16 cellular contexts compared by ENCODE assay signal in the genomic region with DNA sequence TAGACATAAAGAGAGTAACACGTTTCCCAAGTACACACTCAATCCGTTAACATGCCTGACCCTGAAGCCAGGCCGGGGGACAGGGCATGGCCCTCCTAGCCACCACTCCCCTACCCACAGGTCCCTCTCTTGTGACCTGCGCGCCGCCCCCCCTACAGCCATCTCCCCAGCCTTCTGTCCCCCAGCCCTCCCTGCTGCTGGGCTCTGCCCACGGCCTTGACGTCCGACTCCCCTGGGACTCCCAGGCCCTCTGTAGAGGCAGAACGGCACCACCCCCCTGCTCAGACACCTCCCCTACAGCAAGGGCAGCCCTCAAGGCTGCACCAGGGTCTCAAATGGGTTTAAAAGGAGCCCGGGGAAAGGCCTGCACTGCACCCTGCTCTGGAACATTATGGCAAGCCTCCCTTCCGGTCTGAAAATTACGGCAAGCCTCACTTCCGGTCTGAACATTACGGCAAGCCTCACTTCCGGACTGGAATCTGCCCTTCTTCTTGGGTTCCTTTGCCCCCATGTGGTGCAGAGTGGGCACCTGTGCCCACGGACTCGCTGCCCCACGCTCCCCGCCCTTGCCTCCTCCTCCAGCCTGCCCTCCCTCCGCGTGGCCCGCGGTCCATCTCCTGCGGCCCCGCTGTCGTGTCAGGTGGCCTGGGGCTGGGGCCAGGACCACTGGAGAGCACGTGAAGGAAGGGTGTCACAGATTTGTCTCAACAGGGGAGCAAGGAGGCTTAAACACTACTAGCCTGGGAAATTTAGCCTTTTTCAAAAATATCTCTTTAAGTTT.
DNase-seq lines count a peak whose midpoint lies in the region; ATAC-seq, FAIRE-seq and TF ChIP-seq lines count a peak whose summit lies in the region.
"Had no signal": no experiment of that assay in that cellular context is flagged by ENCODE, and none has a peak within 500 bp of the region (broad histone marks: within the 10 kb centered on the region; RNA-seq: fewer than 3 reads in every experiment).

No MANE protein-coding gene starts in this region.

- peaks cover 0 to 7% (median 0%) of the 10 kb centered on the region in 4 donors for H3K4me1 Mint-ChIP-seq in CD4-positive, alpha-beta memory T cell
- H3K4me1 Mint-ChIP-seq in activated naive CD4-positive, alpha-beta T cell treated with anti-CD3 and anti-CD28 coated beads, Interleukin-2, amount 10 ng/mL, durations not matched to agents 7 days and 5 days, result no peaks in the 10 kb centered on the region
- H3K4me1 Mint-ChIP-seq: CD8-positive, alpha-beta memory T cell; IgD-negative memory B cell; naive B cell had no signal

- peak overlapping the region in 1 of 7 donors; percentile 32 for H3K27ac Mint-ChIP-seq in CD4-positive, alpha-beta memory T cell
- no peak overlapping the region for H3K27ac Mint-ChIP-seq in activated naive CD4-positive, alpha-beta T cell treated with anti-CD3 and anti-CD28 coated beads, Interleukin-2, amount 10 ng/mL, durations not matched to agents 7 days and 5 days
- H3K27ac Mint-ChIP-seq: IgD-negative memory B cell, naive B cell had no signal

- WGBS in HepG2 (ENCODE audit: low lambda C conversion rate), result 91% methylated on average over 28 of the region's 28 CpGs
- 76% methylated on average over 3 of the region's 28 CpGs for WGBS in right lobe of liver (ENCODE audit: insufficient coverage, low coverage, low lambda C conversion rate, missing lambda C conversion rate)
- WGBS in lower leg skin, 2 donors, result 77 to 82% methylated on average over 27 to 28 of the region's 28 CpGs

- H3K27me3 ChIP-seq in HepG2 (ENCODE audit: control insufficient read depth in 1 of 2, insufficient read depth in 2 of 2, low read length in 2 of 2) (no peaks in the 10 kb centered on the region; a peak in 1 of 5 replicates), right lobe of liver (no peaks in the 10 kb centered on the region)
- no peaks in the 10 kb centered on the region for H3K27me3 ChIP-seq in CD4-positive, alpha-beta memory T cell (ENCODE audit: insufficient read depth, low read length)
- H3K27me3 ChIP-seq: pancreas had no signal

- in situ Hi-C loops in HepG2 (cut with HindIII; ENCODE audit: extremely low pct_ligation_motif_present, low pct_unique_long_range_greater_than_20kb), result no loop called here

- no TSS peak for BruUV-seq in HepG2 (replicated peaks; lab: Mats Ljungman, UMichigan)

- intact Hi-C loops in HepG2 (cut with micrococcal nuclease; ENCODE audit: unreplicated experiment) (no loop called here), right lobe of liver (cut with DNase I) (no loop called here), left colon (cut with DNase I, micrococcal nuclease) (no loop called here), lower leg skin (cut with DNase I; ENCODE audit: low total_unique reads) (no loop called here)
- intact Hi-C loops in CD4-positive, alpha-beta memory T cell (cut with micrococcal nuclease), result no loop called here

- FAIRE-seq in HepG2 (lab: Jason Lieb, UNC), result no peak
- FAIRE-seq: pancreas had no signal

- TF ChIP-seq RAD21 in HepG2 (CRISPR knock-in tag; IDR thresholded peaks at IDR 0.05), result no peak

- H3K27ac ChIP-seq in HepG2 (ENCODE audit: extremely low read length, insufficient read depth, low read length), result no peak overlapping the region
- H3K27ac ChIP-seq in right lobe of liver, result no peak overlapping the region
- H3K27ac ChIP-seq in CD4-positive, alpha-beta memory T cell (ENCODE audit: low read depth, low read length), result no peak overlapping the region
- H3K27ac ChIP-seq: pancreas had no signal

- H2AFZ ChIP-seq in HepG2 (ENCODE audit: low read length), result no peak overlapping the region

- DNase-seq in HepG2 (ENCODE audit: low spot score), result no peak
- no peak for DNase-seq in right lobe of liver
- peak; percentile 19 for DNase-seq in dermis blood vessel endothelial cell
- no peak for DNase-seq in left colon
- DNase-seq in CD4-positive, alpha-beta memory T cell, result no peak
- no peak for DNase-seq in lower leg skin (ENCODE audit: low spot score in 2 of 2)
- DNase-seq in activated naive CD4-positive, alpha-beta T cell treated with anti-CD3 and anti-CD28 coated beads, Interleukin-2, amount 10 ng/mL, durations not matched to agents 7 days and 5 days, result no peak
- DNase-seq: activated effector memory CD4-positive, alpha-beta T cell treated with anti-CD3 and anti-CD28 coated beads, Interleukin-2, amount 50 U/mL, for 16 hours; CD8-positive, alpha-beta memory T cell; naive B cell; NCI-H1694 treated with DMSO at 0.1 percent for 48 hours; stimulated activated CD4-positive, alpha-beta T cell treated with anti-CD3 and anti-CD28 coated beads, Interleukin-2, amount 100 ng/mL, for 24 hours had no signal

- ATAC-seq in HepG2 (peak; percentile 18; the same call in 2 of the 3 replicates), right lobe of liver (no peak), left colon (peak; percentile 12), GM21423 (IDR thresholded peaks at IDR 0.05; ENCODE audit: unreplicated experiment) (no peak)
- ATAC-seq: SK-N-SH treated with all-trans-retinoic acid at 6 μM for 48 hours had no signal

- H3K4me2 ChIP-seq in HepG2 (ENCODE audit: low read depth, low read length), result no peak overlapping the region

- H3K79me2 ChIP-seq in HepG2 (ENCODE audit: insufficient read depth, low read length), result no peaks in the 10 kb centered on the region

- TF ChIP-seq EP300 in HepG2 (IDR thresholded peaks at IDR 0.05; ENCODE audit: low read depth in 2 of 2, low read length in 2 of 2) (no peak), HepG2 (CRISPR knock-in tag; IDR thresholded peaks at IDR 0.05; ENCODE audit: borderline replicate concordance) (no peak)

- no peak overlapping the region for H3K9ac ChIP-seq in HepG2 (ENCODE audit: insufficient read depth, low read depth, low read length)

- no peaks in the 10 kb centered on the region for H4K20me1 ChIP-seq in HepG2 (ENCODE audit: insufficient read depth, low read length)

- no peaks in the 10 kb centered on the region for H3K4me1 ChIP-seq in HepG2 (ENCODE audit: insufficient read depth, low read length)
- H3K4me1 ChIP-seq in right lobe of liver, result no peaks in the 10 kb centered on the region
- no peaks in the 10 kb centered on the region for H3K4me1 ChIP-seq in CD4-positive, alpha-beta memory T cell (ENCODE audit: insufficient read depth, low read length)
- H3K4me1 ChIP-seq: pancreas had no signal

- H3K27me3 Mint-ChIP-seq in CD4-positive, alpha-beta memory T cell, result no peaks in the 10 kb centered on the region
- peaks cover 6% of the 10 kb centered on the region for H3K27me3 Mint-ChIP-seq in activated naive CD4-positive, alpha-beta T cell treated with anti-CD3 and anti-CD28 coated beads, Interleukin-2, amount 10 ng/mL, durations not matched to agents 7 days and 5 days
- H3K27me3 Mint-ChIP-seq: CD8-positive, alpha-beta memory T cell; IgD-negative memory B cell; naive B cell had no signal

- H3K9me3 Mint-ChIP-seq in CD4-positive, alpha-beta memory T cell, result peaks cover 0 to 3% (median 0%) of the 10 kb centered on the region in 8 donors
- no peaks in the 10 kb centered on the region for H3K9me3 Mint-ChIP-seq in activated naive CD4-positive, alpha-beta T cell treated with anti-CD3 and anti-CD28 coated beads, Interleukin-2, amount 10 ng/mL, durations not matched to agents 7 days and 5 days
- H3K9me3 Mint-ChIP-seq: CD8-positive, alpha-beta memory T cell; IgD-negative memory B cell; naive B cell had no signal

- H3K36me3 ChIP-seq in HepG2 (replicated peaks in 1 of 2; ENCODE audit: control insufficient read depth in 1 of 2, insufficient read depth in 2 of 2, low read length in 2 of 2), result peaks cover 1 to 7% of the 10 kb centered on the region in 2 experiments; a peak in 2 of 5 replicates
- H3K36me3 ChIP-seq in right lobe of liver, result peaks cover 0 to 2% (median 0%) of the 10 kb centered on the region in 4 donors
- H3K36me3 ChIP-seq in CD4-positive, alpha-beta memory T cell (ENCODE audit: insufficient read depth, low read length), result no peaks in the 10 kb centered on the region

- TF ChIP-seq CTCF in HepG2 (CRISPR knock-in tag; IDR thresholded peaks at IDR 0.05) (no peak), right lobe of liver (IDR thresholded peaks at IDR 0.05) (no peak), lower leg skin (IDR thresholded peaks at IDR 0.05) (no peak)

- CTCF ChIA-PET in HepG2 (lab: Yijun Ruan, JAX; ENCODE audit: low intra/inter-chr PET ratio, low total read pairs), result no interaction called here
- CTCF ChIA-PET in CD4-positive, alpha-beta memory T cell (lab: Charles Lee; ENCODE audit: partially characterized antibody), result no interaction called here
- CTCF ChIA-PET in activated naive CD4-positive, alpha-beta T cell treated with anti-CD3 and anti-CD28 coated beads, Interleukin-2, amount 10 ng/mL, durations not matched to agents 7 days and 5 days (lab: Charles Lee), result no interaction called here

- H3K36me3 Mint-ChIP-seq in CD4-positive, alpha-beta memory T cell, result peaks cover 3 to 5% of the 10 kb centered on the region in 2 donors
- peaks cover 4% of the 10 kb centered on the region for H3K36me3 Mint-ChIP-seq in activated naive CD4-positive, alpha-beta T cell treated with anti-CD3 and anti-CD28 coated beads, Interleukin-2, amount 10 ng/mL, durations not matched to agents 7 days and 5 days

- no peak for TF ChIP-seq POLR2A in HepG2 (IDR thresholded peaks at IDR 0.05; ENCODE audit: insufficient read depth in 1 of 2, low read depth in 2 of 2, low read length in 2 of 2)
- TF ChIP-seq POLR2A in right lobe of liver (IDR thresholded peaks at IDR 0.05), result no peak
- no peak for TF ChIP-seq POLR2A in lower leg skin (IDR thresholded peaks at IDR 0.05)

- H3K9me3 ChIP-seq in HepG2 (ENCODE audit: low read length) (no peaks in the 10 kb centered on the region), right lobe of liver (no peaks in the 10 kb centered on the region)
- no peaks in the 10 kb centered on the region for H3K9me3 ChIP-seq in CD4-positive, alpha-beta memory T cell (ENCODE audit: control insufficient read depth in 1 of 2, low read length in 2 of 2)
- H3K9me3 ChIP-seq: pancreas had no signal

- H3K4me3 ChIP-seq in HepG2 (replicated peaks in 1 of 3; ENCODE audit: insufficient read depth in 1 of 3, low read depth in 2 of 3, low read length in 3 of 3) (no peak overlapping the region), right lobe of liver (no peak overlapping the region), lower leg skin (ENCODE audit: low read depth, poor library complexity, severe bottlenecking) (no peak overlapping the region)
- H3K4me3 ChIP-seq in CD4-positive, alpha-beta memory T cell (ENCODE audit: low read length in 2 of 2), result no peak overlapping the region
- H3K4me3 ChIP-seq: pancreas had no signal

- no peak overlapping the region for H3K4me3 Mint-ChIP-seq in CD4-positive, alpha-beta memory T cell
- H3K4me3 Mint-ChIP-seq in activated naive CD4-positive, alpha-beta T cell treated with anti-CD3 and anti-CD28 coated beads, Interleukin-2, amount 10 ng/mL, durations not matched to agents 7 days and 5 days, result no peak overlapping the region
- H3K4me3 Mint-ChIP-seq: CD8-positive, alpha-beta memory T cell; IgD-negative memory B cell; naive B cell had no signal

- POLR2A ChIA-PET in HepG2 (lab: Yijun Ruan, JAX), result no interaction called here
- POLR2A ChIA-PET in CD4-positive, alpha-beta memory T cell (lab: Charles Lee; ENCODE audit: partially characterized antibody), result no interaction called here

Comparison
In these comparisons a context has a peak if more than half of its experiments do, and no peak if none do; other contexts are left out.
1. ATAC-seq: peak in HepG2 (single experiment) and left colon (single experiment); none in right lobe of liver (0 of 4) and GM21423 (single experiment).